11 cellular contexts compared by ENCODE assay signal in genomic region chr16:74724820-74725549, GRCh38.
DNase-seq lines count a peak whose midpoint lies in the region; ATAC-seq lines count a peak whose summit lies in the region.
"Had no signal": no experiment of that assay in that cellular context is flagged by ENCODE, and none has a peak within 500 bp of the region (broad histone marks: within the 10 kb centered on the region; RNA-seq: fewer than 3 reads in every experiment).

No MANE protein-coding gene starts in this region.

- peak; percentile 40 for DNase-seq in GOT3 (lab: John Stamatoyannopoulos, UW)
- DNase-seq in amygdala (lab: John Stamatoyannopoulos, UW), result peak in 55 of 56 donors; percentile 59 to 98 (median 91)
- DNase-seq in hepatic stellate cell (ENCODE audit: low spot score), result peak; percentile 93
- peak; percentile 37 for DNase-seq in smooth muscle cell of the brain vasculature (ENCODE audit: low read depth, low spot score)
- no peak for DNase-seq in effector CD4-positive, alpha-beta T cell
- DNase-seq in stimulated activated CD4-positive, alpha-beta T cell treated with anti-CD3 and anti-CD28 coated beads, Interleukin-4, amount 100 ng/mL, for 1 hour, result no peak
- DNase-seq: NCI-H2029, nephron progenitor cell, T-cell had no signal

- ATAC-seq in HG02759 (IDR thresholded peaks at IDR 0.05; ENCODE audit: unreplicated experiment), result no peak
- no peak for ATAC-seq in GM21515 (IDR thresholded peaks at IDR 0.05; ENCODE audit: unreplicated experiment)
- ATAC-seq: T-cell had no signal

Comparison
In these comparisons a context has a peak if more than half of its experiments do, and no peak if none do; other contexts are left out.
1. DNase-seq: peak in GOT3 (single experiment), amygdala (55 of 56), hepatic stellate cell (single experiment) and smooth muscle cell of the brain vasculature (single experiment); none in effector CD4-positive, alpha-beta T cell (single experiment) and stimulated activated CD4-positive, alpha-beta T cell treated with anti-CD3 and anti-CD28 coated beads, Interleukin-4, amount 100 ng/mL, for 1 hour (single experiment).